ENCODE assay signal across 8 cellular contexts in the genomic region with DNA sequence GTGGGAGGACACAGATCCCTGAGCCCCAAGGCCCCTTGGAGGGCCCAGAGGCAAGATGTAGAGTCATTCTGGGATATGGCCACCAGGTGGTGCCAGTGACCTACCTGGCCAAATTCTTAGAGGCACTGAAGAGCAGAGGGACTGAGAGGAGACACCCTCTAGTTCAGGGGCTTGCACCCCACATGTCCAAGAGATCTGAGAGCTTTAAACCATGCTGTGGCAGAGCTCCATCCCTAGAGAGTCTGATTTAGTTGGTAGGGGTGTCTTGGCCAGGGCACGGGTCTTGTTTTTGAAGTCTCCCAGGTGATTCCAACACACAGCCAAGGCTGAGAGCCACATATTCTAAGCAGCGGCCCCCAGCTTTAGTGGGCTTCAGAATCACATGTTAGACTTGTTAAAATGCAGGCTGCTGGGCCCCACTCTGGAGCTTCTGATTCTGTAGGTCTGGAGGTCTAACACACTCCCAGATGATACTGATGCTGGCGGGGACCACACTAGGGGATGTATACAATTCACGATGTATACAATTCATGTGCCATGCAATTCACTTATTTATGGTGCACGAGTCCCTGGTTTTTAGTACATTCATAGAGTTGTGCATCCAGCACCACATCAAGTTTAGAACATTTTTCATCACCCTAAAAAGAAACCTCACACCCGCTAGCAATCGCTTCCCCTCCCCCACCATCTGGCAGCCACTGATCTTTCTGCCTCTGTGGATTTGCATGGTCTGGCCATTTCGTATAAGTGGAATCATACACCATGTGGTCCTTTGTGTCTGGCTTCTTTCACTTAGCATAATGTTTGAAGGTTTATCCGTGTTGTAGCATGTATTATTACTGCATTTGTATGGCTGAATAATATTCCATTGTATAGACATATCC. TPM values are rescaled to one million over a fixed set of nuclear protein-coding genes. Genes with fewer than 3 reads are reported as not detected.
DNase-seq lines count a peak whose midpoint lies in the region; ATAC-seq and TF ChIP-seq lines count a peak whose summit lies in the region.

No MANE protein-coding gene starts in this region.

- H3K27ac Mint-ChIP-seq in CD8-positive, alpha-beta T cell: no peak overlapping the region
- H3K27ac Mint-ChIP-seq in naive thymus-derived CD4-positive, alpha-beta T cell: no peak overlapping the region

- H3K27ac ChIP-seq in CD8-positive, alpha-beta T cell (ENCODE audit: low read depth, low read length): no peak overlapping the region
- no peak overlapping the region for H3K27ac ChIP-seq in naive thymus-derived CD4-positive, alpha-beta T cell (ENCODE audit: low read depth, low read length)

- H3K4me1 Mint-ChIP-seq in CD8-positive, alpha-beta T cell (ENCODE audit: low read depth): peaks cover 1% of the 10 kb centered on the region
- H3K4me1 Mint-ChIP-seq in naive thymus-derived CD4-positive, alpha-beta T cell: peaks cover 0 to 4% (median 0%) of the 10 kb centered on the region in 7 donors

- no peaks in the 10 kb centered on the region for H3K9me3 ChIP-seq in CD8-positive, alpha-beta T cell (ENCODE audit: low read length)
- H3K9me3 ChIP-seq in naive thymus-derived CD4-positive, alpha-beta T cell (ENCODE audit: control insufficient read depth in 2 of 3, low read length in 3 of 3): no peaks in the 10 kb centered on the region

- CTCF ChIA-PET in CD8-positive, alpha-beta T cell (lab: Charles Lee): interaction anchor here (0.5 to 6.5 kb wide), 54 partner anchors 8 to 682 kb away, joined by 3 to 215 read pairs (median 5); partner anchors contain the start of genes PCBD1 and SGPL1
- CTCF ChIA-PET in HEK293T (lab: Yijun Ruan, JAX): no interaction called here
- CTCF ChIA-PET in naive thymus-derived CD4-positive, alpha-beta T cell (lab: Charles Lee): interaction anchor here (1.0 to 5.2 kb wide), 10 partner anchors 9 to 332 kb away, joined by 3 to 23 read pairs (median 4); partner anchors contain the start of gene SGPL1

- H3K9me3 Mint-ChIP-seq in CD8-positive, alpha-beta T cell: no peaks in the 10 kb centered on the region
- no peaks in the 10 kb centered on the region for H3K9me3 Mint-ChIP-seq in naive thymus-derived CD4-positive, alpha-beta T cell

- H3K36me3 Mint-ChIP-seq in CD8-positive, alpha-beta T cell: no peaks in the 10 kb centered on the region
- no peaks in the 10 kb centered on the region for H3K36me3 Mint-ChIP-seq in naive thymus-derived CD4-positive, alpha-beta T cell

- peak; percentile 97 for ATAC-seq in CD8-positive, alpha-beta T cell
- peak; percentile 87 for ATAC-seq in naive thymus-derived CD4-positive, alpha-beta T cell
- no peak for ATAC-seq in HG03139 (IDR thresholded peaks at IDR 0.05; ENCODE audit: unreplicated experiment)

- no peaks in the 10 kb centered on the region for H3K27me3 Mint-ChIP-seq in CD8-positive, alpha-beta T cell (ENCODE audit: low read depth)
- no peaks in the 10 kb centered on the region for H3K27me3 Mint-ChIP-seq in naive thymus-derived CD4-positive, alpha-beta T cell

- H3K4me3 ChIP-seq in CD8-positive, alpha-beta T cell (ENCODE audit: low read depth, low read length): no peak overlapping the region
- no peak overlapping the region for H3K4me3 ChIP-seq in epithelial cell of proximal tubule (ENCODE audit: low read depth, low read length)
- no peak overlapping the region for H3K4me3 ChIP-seq in naive thymus-derived CD4-positive, alpha-beta T cell (ENCODE audit: low read length)

- H3K4me3 Mint-ChIP-seq in CD8-positive, alpha-beta T cell: no peak overlapping the region
- H3K4me3 Mint-ChIP-seq in naive thymus-derived CD4-positive, alpha-beta T cell: no peak overlapping the region

- POLR2A ChIA-PET in CD8-positive, alpha-beta T cell (lab: Charles Lee): interaction anchor here (0.6 kb wide), 1 partner anchor 204 kb away, joined by 3 read pairs; no protein-coding TSS in a partner anchor
- POLR2A ChIA-PET in HEK293T (lab: Yijun Ruan, JAX): no interaction called here
- POLR2A ChIA-PET in naive thymus-derived CD4-positive, alpha-beta T cell (lab: Charles Lee): no interaction called here

- DNase-seq in CD8-positive, alpha-beta T cell: peak; percentile 62 to 89 (median 68)
- DNase-seq in HEK293T (ENCODE audit: extremely low spot score) (peak; percentile 75), NOMO-1 (lab: John Stamatoyannopoulos, UW; ENCODE audit: unreplicated experiment in 2 of 2) (peak; percentile 9 to 52), epithelial cell of proximal tubule (ENCODE audit: low read depth) (no peak)
- DNase-seq in activated CD8-positive, alpha-beta memory T cell treated with anti-CD3 and anti-CD28 coated beads, Interleukin-2, amount 50 U/mL, for 1 hour (ENCODE audit: extremely low read depth): peak; percentile 12
- peak; percentile 39 to 76 (median 66) for DNase-seq in naive thymus-derived CD4-positive, alpha-beta T cell
- DNase-seq in stimulated activated naive CD4-positive, alpha-beta T cell (lab: John Stamatoyannopoulos, UW): peak; percentile 24 to 74 (median 56)

- no peaks in the 10 kb centered on the region for H3K27me3 ChIP-seq in CD8-positive, alpha-beta T cell (ENCODE audit: insufficient read depth, low read length)
- H3K27me3 ChIP-seq in naive thymus-derived CD4-positive, alpha-beta T cell (ENCODE audit: control insufficient read depth in 2 of 2, insufficient read depth in 2 of 2, low read length in 2 of 2): no peaks in the 10 kb centered on the region

- intact Hi-C loops in CD8-positive, alpha-beta T cell (cut with DNase I, micrococcal nuclease): loop anchor here (1.0 to 10.0 kb wide), 10 partner anchors 9 to 735 kb away; partner anchors contain the start of genes ADAMTS14 (in 1 of the 2), SGPL1 (in 1 of the 2) and UNC5B (in 1 of the 2)
- intact Hi-C loops in naive thymus-derived CD4-positive, alpha-beta T cell (cut with micrococcal nuclease): loop anchor here (1.0 to 10.0 kb wide), 5 partner anchors 89 to 330 kb away; partner anchors contain the start of gene LRRC20 (in 1 of the 2)

- TF ChIP-seq CTCF in CD8-positive, alpha-beta T cell (IDR thresholded peaks at IDR 0.05): peak; percentile 89
- TF ChIP-seq CTCF in epithelial cell of proximal tubule (conservative IDR thresholded peaks at IDR 0.05; ENCODE audit: low read depth, low read length): peak; percentile 96

- no peaks in the 10 kb centered on the region for H3K36me3 ChIP-seq in CD8-positive, alpha-beta T cell (ENCODE audit: insufficient read depth, low read length)
- H3K36me3 ChIP-seq in naive thymus-derived CD4-positive, alpha-beta T cell (ENCODE audit: control insufficient read depth in 2 of 3, insufficient read depth in 3 of 3, low read length in 3 of 3): no peaks in the 10 kb centered on the region

- H3K4me1 ChIP-seq in CD8-positive, alpha-beta T cell (ENCODE audit: insufficient read depth, low read length): no peaks in the 10 kb centered on the region
- H3K4me1 ChIP-seq in naive thymus-derived CD4-positive, alpha-beta T cell (ENCODE audit: control insufficient read depth in 2 of 2, insufficient read depth in 2 of 2, low read length in 2 of 2): no peaks in the 10 kb centered on the region

TF ChIP-seq in HEK293T, 16 proteins besides CTCF, POLR2A, EP300 and RAD21:
- TF ChIP-seq ZNF384 (IDR thresholded peaks at IDR 0.05) (no peak), PKNOX1 (IDR thresholded peaks at IDR 0.05) (no peak), SUZ12 (IDR thresholded peaks at IDR 0.05) (no peak), NFRKB (IDR thresholded peaks at IDR 0.05) (no peak), LEF1 (IDR thresholded peaks at IDR 0.05; ENCODE audit: borderline replicate concordance) (no peak), FOXM1 (IDR thresholded peaks at IDR 0.05; ENCODE audit: borderline replicate concordance) (no peak), BHLHE40 (IDR thresholded peaks at IDR 0.05; ENCODE audit: borderline replicate concordance) (no peak), FOXA1 (IDR thresholded peaks at IDR 0.05) (no peak), SP1 (IDR thresholded peaks at IDR 0.05) (no peak), CTBP1 (IDR thresholded peaks at IDR 0.05; ENCODE audit: borderline replicate concordance) (no peak), TARDBP (IDR thresholded peaks at IDR 0.05) (no peak), HDGF (IDR thresholded peaks at IDR 0.05; ENCODE audit: borderline replicate concordance) (no peak), L3MBTL2 (conservative IDR thresholded peaks at IDR 0.05) (no peak), ARNT (IDR thresholded peaks at IDR 0.05) (no peak), ELF4 (IDR thresholded peaks at IDR 0.05) (no peak), FOXK2 (IDR thresholded peaks at IDR 0.05) (no peak)

RNA-seq across cellular contexts. Expression of gene PRF1, which starts 52.3 kb away (rescaled TPM):
- total RNA-seq in CD8-positive, alpha-beta T cell: 10 to 100 TPM; 56.4 to 57.3 TPM
- not detected in 2 replicates for total RNA-seq in epithelial cell of proximal tubule
- 100 to 1,000 TPM in 2 of 5 experiments, 10 to 100 TPM in 2, 1 to 10 TPM in 1; 8.1 to 198 (median 30.7) TPM for total RNA-seq in naive thymus-derived CD4-positive, alpha-beta T cell
- 10 to 100 TPM; 19.3 to 27.6 TPM for polyA plus RNA-seq in naive thymus-derived CD4-positive, alpha-beta T cell
